8 cellular contexts compared by ENCODE assay signal in the genomic region with DNA sequence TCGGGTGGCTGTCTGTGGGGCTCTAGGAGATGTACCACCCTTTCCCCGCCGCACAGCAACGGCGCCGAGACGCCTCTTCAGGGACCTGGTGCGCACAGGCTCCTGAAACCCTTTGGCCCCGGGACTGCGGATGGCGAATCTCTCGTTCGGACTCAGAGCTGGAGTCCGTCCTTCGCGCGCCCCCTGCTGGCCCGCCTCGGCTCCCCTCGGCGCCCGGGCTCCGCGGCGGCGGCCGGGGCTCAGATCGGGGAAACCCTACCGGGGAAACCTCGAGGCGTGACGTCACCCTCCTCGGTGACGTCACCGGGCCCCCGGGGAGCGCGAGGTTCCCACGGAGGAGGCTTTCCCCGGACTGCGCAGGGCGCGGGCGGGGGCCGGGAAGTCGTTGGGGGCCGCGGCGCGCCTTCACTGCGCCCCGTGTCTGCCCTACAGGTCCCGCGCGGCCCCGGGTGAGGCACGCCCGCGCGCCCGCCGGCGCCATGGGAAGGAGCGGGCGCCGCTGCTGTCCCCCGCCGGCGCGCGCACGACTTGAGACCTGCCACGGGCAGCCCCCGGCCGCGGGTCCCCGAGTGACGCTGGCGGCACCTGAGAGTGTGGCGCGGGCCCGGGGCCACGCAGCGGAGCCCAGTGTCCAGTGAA. TPM values are rescaled to one million over a fixed set of nuclear protein-coding genes. Genes with fewer than 3 reads are reported as not detected.
DNase-seq lines count a peak whose midpoint lies in the region; TF ChIP-seq lines count a peak whose summit lies in the region.

No MANE protein-coding gene starts in this region.

- peak overlapping the region; percentile 26 to 49 for H3K27ac ChIP-seq in ovary
- H3K27ac ChIP-seq in thymus (ENCODE audit: low read depth): peak overlapping the region; percentile 58

- H3K9me3 Mint-ChIP-seq in activated naive CD8-positive, alpha-beta T cell (ENCODE audit: low read depth): no peaks in the 10 kb centered on the region

- 0 to 1% (median 1%) methylated on average over 13 to 84 of the region's 84 CpGs for WGBS in ovary, 3 donors
- under 1% methylated on average over 84 of the region's 84 CpGs for WGBS in thymus

- no peaks in the 10 kb centered on the region for H3K27me3 Mint-ChIP-seq in activated naive CD8-positive, alpha-beta T cell

- peak overlapping the region; percentile 71 for H3K4me3 ChIP-seq in GM06990 (replicated peaks; ENCODE audit: low read depth, low read length)
- no peak overlapping the region for H3K4me3 ChIP-seq in MG63
- peak overlapping the region; percentile 44 for H3K4me3 ChIP-seq in ovary
- peak overlapping the region; percentile 63 for H3K4me3 ChIP-seq in thymus (ENCODE audit: low read length)

- peak; percentile 39 for TF ChIP-seq POLR2A in ovary (IDR thresholded peaks at IDR 0.05)

- H3K36me3 Mint-ChIP-seq in activated naive CD8-positive, alpha-beta T cell: peaks cover 2% of the 10 kb centered on the region

- intact Hi-C loops in head of caudate nucleus (cut with DNase I): loop anchor here (5.0 kb wide), 3 partner anchors 43 to 62 kb away; a partner anchor contains a TSS
- intact Hi-C loops in ovary (cut with DNase I): loop anchor here (2.0 to 10.0 kb wide), 7 partner anchors 37 to 340 kb away; a partner anchor contains a TSS

- DNase-seq in GM06990 (ENCODE audit: extremely low read depth, insufficient read length): peak; percentile 94
- peak; percentile 82 for DNase-seq in HCEC 1CT
- DNase-seq in MG63: peak; percentile 92
- peak; percentile 84 for DNase-seq in SKM-1 (lab: John Stamatoyannopoulos, UW; ENCODE audit: unreplicated experiment)
- peak; percentile 74 to 96 (median 90) for DNase-seq in head of caudate nucleus
- peak; percentile 88 to 96 (median 94) for DNase-seq in ovary

- H3K27ac Mint-ChIP-seq in activated naive CD8-positive, alpha-beta T cell: no peak overlapping the region

- TF ChIP-seq CTCF in GM06990 (IDR thresholded peaks at IDR 0.05; ENCODE audit: insufficient read depth, low read length, poor library complexity, severe bottlenecking) (peak; percentile 53), ovary (IDR thresholded peaks at IDR 0.05) (peak; percentile 91 to 98 (median 96))

- peak overlapping the region; percentile 86 for H3K4me3 Mint-ChIP-seq in activated naive CD8-positive, alpha-beta T cell

- no peaks in the 10 kb centered on the region; the same call in 1 of the 2 replicates for H3K36me3 ChIP-seq in GM06990 (ENCODE audit: control insufficient read depth, insufficient read depth, low read length)
- peaks cover 78% of the 10 kb centered on the region for H3K36me3 ChIP-seq in MG63
- H3K36me3 ChIP-seq in ovary: no peaks in the 10 kb centered on the region
- peaks cover 22% of the 10 kb centered on the region for H3K36me3 ChIP-seq in thymus (ENCODE audit: control insufficient read depth, insufficient read depth)

- H3K4me1 Mint-ChIP-seq in activated naive CD8-positive, alpha-beta T cell (ENCODE audit: low read depth): peaks cover 25% of the 10 kb centered on the region

- TF ChIP-seq EP300 in ovary (IDR thresholded peaks at IDR 0.05): no peak

- no peaks in the 10 kb centered on the region for H3K27me3 ChIP-seq in GM06990 (replicated peaks; ENCODE audit: control insufficient read depth, insufficient read depth, low read length)
- H3K27me3 ChIP-seq in MG63: no peaks in the 10 kb centered on the region
- no peaks in the 10 kb centered on the region for H3K27me3 ChIP-seq in ovary
- no peaks in the 10 kb centered on the region for H3K27me3 ChIP-seq in thymus (ENCODE audit: control insufficient read depth, insufficient read depth)

- peaks cover 7% of the 10 kb centered on the region for H3K4me1 ChIP-seq in ovary (ENCODE audit: insufficient read depth)
- peaks cover 8% of the 10 kb centered on the region for H3K4me1 ChIP-seq in thymus (ENCODE audit: control insufficient read depth, insufficient read depth, low read length)

- H3K9me3 ChIP-seq in MG63: no peaks in the 10 kb centered on the region
- H3K9me3 ChIP-seq in ovary: no peaks in the 10 kb centered on the region
- no peaks in the 10 kb centered on the region for H3K9me3 ChIP-seq in thymus (ENCODE audit: control insufficient read depth)

RNA-seq across cellular contexts. Expression of a gene that starts 7.9 kb away (rescaled TPM):
- 61.4 and 68.2 TPM in 2 replicates for total RNA-seq in MG63 (2014; rRNA removed; shearing (Covaris generic); ENCODE audit: low replicate concordance)
- total RNA-seq in ovary: 10 to 100 TPM in 1 of 7 donors, 1 to 10 TPM in 5, under 1 TPM in 1; 0.66 to 11.4 (median 2.1) TPM
- polyA plus RNA-seq in ovary (under 1 TPM in 1 of 2 donors, not detected in 1; 0.51 TPM), thymus (1.6 TPM)

RNA-seq across cellular contexts. Expression of a gene that starts 18.9 kb away (rescaled TPM):
- total RNA-seq in MG63 (2014; rRNA removed; shearing (Covaris generic); ENCODE audit: low replicate concordance): 245 and 334 TPM in 2 replicates
- total RNA-seq in ovary: 10 to 100 TPM; 35.1 to 91.6 (median 57.0) TPM
- polyA plus RNA-seq in ovary: 10 to 100 TPM; 18.4 to 55.4 TPM
- 34.3 TPM for polyA plus RNA-seq in thymus

RNA-seq across cellular contexts. Expression of a gene that starts 28.0 kb away (rescaled TPM):
- 62.4 and 127 TPM in 2 replicates for total RNA-seq in MG63 (2014; rRNA removed; shearing (Covaris generic); ENCODE audit: low replicate concordance)
- 10 to 100 TPM; 13.6 to 30.3 (median 21.7) TPM for total RNA-seq in ovary
- polyA plus RNA-seq in ovary (10 to 100 TPM in 1 of 2 donors, 1 to 10 TPM in 1; 5.9 to 15.3 TPM), thymus (36.3 TPM)

RNA-seq across cellular contexts. Expression of a gene that starts 42.9 kb away (rescaled TPM):
- total RNA-seq in MG63 (2014; rRNA removed; shearing (Covaris generic); ENCODE audit: low replicate concordance): 77.8 and 165 TPM in 2 replicates
- 100 to 1,000 TPM in 4 of 7 donors, 10 to 100 TPM in 3; 32.7 to 243 (median 151) TPM for total RNA-seq in ovary
- polyA plus RNA-seq in ovary (10 to 100 TPM; 25.7 to 83.3 TPM), thymus (61.9 TPM)

RNA-seq across cellular contexts. Expression of a gene that starts 45.2 kb away (rescaled TPM):
- 1.3 and 2.3 TPM in 2 replicates for total RNA-seq in MG63 (2014; rRNA removed; shearing (Covaris generic); ENCODE audit: low replicate concordance)
- total RNA-seq in ovary: 1 to 10 TPM in 1 of 7 donors, under 1 TPM in 1, not detected in 5; 0.28 to 1.7 TPM
- not detected for polyA plus RNA-seq in ovary
- 1.2 TPM for polyA plus RNA-seq in thymus
